In the genomic region with DNA sequence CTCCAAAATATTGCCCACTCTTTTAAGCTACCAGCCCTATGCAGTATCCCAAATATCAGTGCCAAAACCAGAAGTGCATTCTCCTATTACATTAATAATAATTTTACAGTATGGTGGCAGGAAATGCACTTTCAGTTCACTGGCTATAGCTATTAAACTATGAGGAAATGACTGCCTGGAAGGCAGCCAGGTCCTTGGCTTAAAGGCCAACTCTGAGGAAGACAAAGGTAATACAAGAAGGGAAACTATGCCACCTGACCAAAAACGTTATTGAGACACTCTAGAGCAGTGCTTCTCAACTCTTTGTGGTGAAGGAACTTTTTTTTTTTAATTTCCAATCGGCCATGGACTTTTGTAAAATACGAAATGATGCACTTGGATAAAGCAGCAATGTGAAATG, we compare ENCODE assay signal across 15 cellular contexts.
DNase-seq lines count a peak whose midpoint lies in the region; TF ChIP-seq lines count a peak whose summit lies in the region.
"Had no signal": no experiment of that assay in that cellular context is flagged by ENCODE, and none has a peak within 500 bp of the region (broad histone marks: within the 10 kb centered on the region; RNA-seq: fewer than 3 reads in every experiment).

No MANE protein-coding gene starts in this region.

- H3K4me1 Mint-ChIP-seq in progenitor cell of endocrine pancreas (ENCODE audit: low read depth), result peaks cover 5% of the 10 kb centered on the region
- H3K4me1 Mint-ChIP-seq: activated B cell treated with CpG ODN at 0.5 μM for 24 hours had no signal

- H3K36me3 Mint-ChIP-seq in progenitor cell of endocrine pancreas (ENCODE audit: insufficient read depth), result no peaks in the 10 kb centered on the region

- no peaks in the 10 kb centered on the region for H3K27me3 Mint-ChIP-seq in progenitor cell of endocrine pancreas
- H3K27me3 Mint-ChIP-seq: activated B cell treated with CpG ODN at 0.5 μM for 24 hours; effector memory CD8-positive, alpha-beta T cell had no signal

- H3K4me3 Mint-ChIP-seq in progenitor cell of endocrine pancreas (ENCODE audit: low read depth), result no peak overlapping the region
- H3K4me3 Mint-ChIP-seq: activated B cell treated with CpG ODN at 0.5 μM for 24 hours; effector memory CD8-positive, alpha-beta T cell had no signal

- H3K27ac Mint-ChIP-seq in progenitor cell of endocrine pancreas, result no peak overlapping the region
- H3K27ac Mint-ChIP-seq: activated B cell treated with CpG ODN at 0.5 μM for 24 hours; effector memory CD8-positive, alpha-beta T cell had no signal

- no peak for TF ChIP-seq CTCF in progenitor cell of endocrine pancreas (IDR thresholded peaks at IDR 0.05; ENCODE audit: unreplicated experiment)

- DNase-seq in DMS79 (lab: John Stamatoyannopoulos, UW) (peak; percentile 49), M059J (ENCODE audit: low read depth) (peak; percentile 66), RPMI8226 (peak; percentile 78), left kidney (ENCODE audit: low read depth, low spot score) (peak; percentile 3), SK-N-DZ (ENCODE audit: low spot score) (no peak), NCI-H146 treated with DMSO at 0.1 percent for 48 hours (lab: John Stamatoyannopoulos, UW; ENCODE audit: unreplicated experiment) (no peak), progenitor cell of endocrine pancreas (ENCODE audit: low spot score, unreplicated experiment) (no peak), HPDE6-E6E7 (ENCODE audit: extremely low spot score) (no peak)
- DNase-seq: activated B cell treated with CpG ODN at 0.5 μM for 24 hours; activated T-cell treated with anti-CD3 and anti-CD28 coated beads for 4 hours; effector memory CD8-positive, alpha-beta T cell; NCI-H1930; retina; SHP77; substantia nigra had no signal

- peaks cover 30% of the 10 kb centered on the region for H3K9me3 Mint-ChIP-seq in progenitor cell of endocrine pancreas (ENCODE audit: low read depth)

Comparison
In these comparisons a context has a peak if more than half of its experiments do, and no peak if none do; other contexts are left out.
1. DNase-seq: peak in DMS79 (single experiment), M059J (single experiment), RPMI8226 (single experiment) and left kidney (single experiment); none in SK-N-DZ (single experiment), NCI-H146 treated with DMSO at 0.1 percent for 48 hours (single experiment), progenitor cell of endocrine pancreas (single experiment) and HPDE6-E6E7 (single experiment).